In the genomic region with DNA sequence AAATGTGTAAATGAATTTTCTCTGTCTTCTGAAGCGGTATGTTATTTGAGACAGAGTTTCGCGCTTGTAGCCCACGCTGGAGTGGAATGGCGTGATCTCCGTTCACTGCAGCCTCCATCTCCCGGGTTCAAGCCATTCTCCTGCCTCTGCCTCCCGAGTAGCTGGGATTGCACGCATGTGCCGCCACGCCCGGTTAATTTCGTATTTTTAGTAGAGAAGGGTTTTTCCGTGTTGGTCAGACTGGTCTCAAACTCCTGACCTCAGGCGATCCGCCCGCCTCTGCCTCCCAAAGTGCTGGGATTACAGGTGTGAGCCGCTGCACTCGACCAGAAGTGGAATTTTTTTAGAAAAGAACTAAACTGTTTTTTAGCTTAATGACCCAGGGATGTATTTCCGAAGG, we compare ENCODE assay signal across 19 cellular contexts. TPM values are rescaled to one million over a fixed set of nuclear protein-coding genes. Genes with fewer than 3 reads are reported as not detected.
DNase-seq lines count a peak whose midpoint lies in the region; ATAC-seq and TF ChIP-seq lines count a peak whose summit lies in the region.
"Had no signal": no experiment of that assay in that cellular context is flagged by ENCODE, and none has a peak within 500 bp of the region (broad histone marks: within the 10 kb centered on the region; RNA-seq: fewer than 3 reads in every experiment).

No MANE protein-coding gene starts in this region.

- no peak overlapping the region for H2AK5ac ChIP-seq in trophoblast cell (ENCODE audit: low read length)

- no peak overlapping the region for H3K4ac ChIP-seq in trophoblast cell (ENCODE audit: low read depth, low read length)

- no peak overlapping the region for H2BK5ac ChIP-seq in trophoblast cell (ENCODE audit: low read depth, low read length, poor library complexity)

- H3K9me3 Mint-ChIP-seq in WTC11, result no peaks in the 10 kb centered on the region
- H3K9me3 Mint-ChIP-seq in activated naive CD8-positive, alpha-beta T cell treated with anti-CD3 and anti-CD28 coated beads, Interleukin-2, amount 50 U/mL, for 24 hours, result peaks cover 38% of the 10 kb centered on the region

- CTCF ChIA-PET in WTC11 (lab: Charles Lee), result no interaction called here

- H3K4me3 Mint-ChIP-seq in WTC11, result no peak overlapping the region
- no peak overlapping the region for H3K4me3 Mint-ChIP-seq in activated naive CD8-positive, alpha-beta T cell treated with anti-CD3 and anti-CD28 coated beads, Interleukin-2, amount 50 U/mL, for 24 hours
- H3K4me3 Mint-ChIP-seq: B cell; CD4-positive, alpha-beta T cell; CD8-positive, alpha-beta T cell had no signal

- no peak overlapping the region for H3K9ac ChIP-seq in trophoblast cell (ENCODE audit: low read length)
- H3K9ac ChIP-seq: BLaER1 treated with 17β-estradiol and CSF1 and Interleukin-3, amounts not matched to agents 10 nM and 100 nM had no signal

- no peaks in the 10 kb centered on the region for H3K9me3 ChIP-seq in trophoblast cell (ENCODE audit: insufficient read depth, low read depth, low read length)

- H3K79me1 ChIP-seq in trophoblast cell (ENCODE audit: low read length), result peaks cover 11% of the 10 kb centered on the region

- H3K18ac ChIP-seq in trophoblast cell (ENCODE audit: low read length), result no peak overlapping the region

- H4K12ac ChIP-seq in trophoblast cell (ENCODE audit: low read depth, low read length), result no peak overlapping the region

- H2BK120ac ChIP-seq in trophoblast cell (ENCODE audit: insufficient read depth, low read length, poor library complexity), result no peak overlapping the region

- peaks cover 63% of the 10 kb centered on the region for H3K4me1 Mint-ChIP-seq in WTC11
- H3K4me1 Mint-ChIP-seq in activated naive CD8-positive, alpha-beta T cell treated with anti-CD3 and anti-CD28 coated beads, Interleukin-2, amount 50 U/mL, for 24 hours, result peaks cover 16% of the 10 kb centered on the region

- DNase-seq in WTC11 (ENCODE audit: low spot score), result no peak
- DNase-seq in mesenteric fat pad (ENCODE audit: low spot score), result peak; percentile 82
- DNase-seq in trophoblast cell, result peak; percentile 68 to 72
- DNase-seq in activated naive CD8-positive, alpha-beta T cell treated with anti-CD3 and anti-CD28 coated beads, Interleukin-2, amount 50 U/mL, for 24 hours, result no peak
- DNase-seq in DMS79 treated with DMSO at 0.1 percent for 48 hours (lab: John Stamatoyannopoulos, UW), result no peak
- DNase-seq: AML-193; Caco-2; Calu3; CD4-positive, alpha-beta T cell; CD8-positive, alpha-beta T cell; DND-41; EL; GDM1 had no signal

- H3K23ac ChIP-seq in trophoblast cell (ENCODE audit: low read length), result no peak overlapping the region

- H3K27ac ChIP-seq in trophoblast cell (ENCODE audit: low read depth, low read length), result peak overlapping the region; percentile 22
- H3K27ac ChIP-seq: 22Rv1; A549; BLaER1 treated with 17β-estradiol and CSF1 and Interleukin-3, amounts not matched to agents 10 nM and 100 nM; C4-2B had no signal

- POLR2A ChIA-PET in WTC11 (lab: Charles Lee), result no interaction called here

- H3K4me3 ChIP-seq in trophoblast cell (ENCODE audit: low read depth, low read length), result no peak overlapping the region
- H3K4me3 ChIP-seq: A549; BLaER1 treated with 17β-estradiol and CSF1 and Interleukin-3, amounts not matched to agents 10 nM and 100 nM; GM12878 had no signal

- no peak overlapping the region for H2BK12ac ChIP-seq in trophoblast cell (ENCODE audit: low read length)

- H3K79me2 ChIP-seq in trophoblast cell (ENCODE audit: control insufficient read depth, insufficient read depth, low read length, poor library complexity), result peaks cover 5% of the 10 kb centered on the region

- H3K27me3 Mint-ChIP-seq in WTC11 (ENCODE audit: low read depth), result no peaks in the 10 kb centered on the region
- no peaks in the 10 kb centered on the region for H3K27me3 Mint-ChIP-seq in activated naive CD8-positive, alpha-beta T cell treated with anti-CD3 and anti-CD28 coated beads, Interleukin-2, amount 50 U/mL, for 24 hours
- H3K27me3 Mint-ChIP-seq: CD4-positive, alpha-beta T cell had no signal

- peaks cover 3 to 8% of the 10 kb centered on the region in 2 experiments for H3K4me1 ChIP-seq in trophoblast cell (ENCODE audit: control insufficient read depth in 1 of 2, insufficient read depth in 2 of 2, low read length in 2 of 2)
- H3K4me1 ChIP-seq: A549, Caco-2 had no signal

- H3K36me3 Mint-ChIP-seq in WTC11, result no peaks in the 10 kb centered on the region
- H3K36me3 Mint-ChIP-seq in activated naive CD8-positive, alpha-beta T cell treated with anti-CD3 and anti-CD28 coated beads, Interleukin-2, amount 50 U/mL, for 24 hours (ENCODE audit: low read depth), result peaks cover 13% of the 10 kb centered on the region

- H2AFZ ChIP-seq in trophoblast cell (ENCODE audit: insufficient read depth, low read length, poor library complexity), result no peak overlapping the region

- H3K27me3 ChIP-seq in trophoblast cell (ENCODE audit: insufficient read depth, low read length), result no peaks in the 10 kb centered on the region
- H3K27me3 ChIP-seq: BLaER1 treated with 17β-estradiol and CSF1 and Interleukin-3, amounts not matched to agents 10 nM and 100 nM had no signal

- H3K4me2 ChIP-seq in trophoblast cell (ENCODE audit: low read length), result no peak overlapping the region
- H3K4me2 ChIP-seq: A549; BLaER1 treated with 17β-estradiol and CSF1 and Interleukin-3, amounts not matched to agents 10 nM and 100 nM had no signal

- no CpG with 5 or more reads among the region's 20 CpGs for WGBS in trophoblast cell (ENCODE audit: extremely low coverage, insufficient coverage, insufficient read length)

- peak overlapping the region; percentile 8; the same call in 1 of the 2 replicates for H3K27ac Mint-ChIP-seq in WTC11
- no peak overlapping the region for H3K27ac Mint-ChIP-seq in activated naive CD8-positive, alpha-beta T cell treated with anti-CD3 and anti-CD28 coated beads, Interleukin-2, amount 50 U/mL, for 24 hours
- H3K27ac Mint-ChIP-seq: B cell; CD4-positive, alpha-beta T cell; CD8-positive, alpha-beta T cell had no signal

- no peak for ATAC-seq in WTC11
- ATAC-seq in activated naive CD8-positive, alpha-beta T cell treated with anti-CD3 and anti-CD28 coated beads, Interleukin-2, amount 50 U/mL, for 24 hours, result no peak
- ATAC-seq: A549; CD8-positive, alpha-beta T cell; GM12878 had no signal

- no peak overlapping the region for H3K14ac ChIP-seq in trophoblast cell (ENCODE audit: low read length)

- H4K91ac ChIP-seq in trophoblast cell (ENCODE audit: low read depth, low read length), result peak overlapping the region; percentile 22

- no peak overlapping the region for H4K8ac ChIP-seq in trophoblast cell (ENCODE audit: low read depth, low read length)

- no peak for TF ChIP-seq CTCF in WTC11 (IDR thresholded peaks at IDR 0.05)

- no peaks in the 10 kb centered on the region for H3K36me3 ChIP-seq in trophoblast cell (ENCODE audit: control insufficient read depth in 1 of 2, insufficient read depth in 2 of 2, low read length in 2 of 2)

TF ChIP-seq in WTC11, 78 proteins besides CTCF, POLR2A, EP300 and RAD21 (continues in another document):
- TF ChIP-seq ATF1 (CRISPR knock-in tag; IDR thresholded peaks at IDR 0.05) (no peak), CREM (CRISPR knock-in tag; IDR thresholded peaks at IDR 0.05) (no peak), ZNF416 (CRISPR knock-in tag; IDR thresholded peaks at IDR 0.05) (no peak), NFATC4 (CRISPR knock-in tag; IDR thresholded peaks at IDR 0.05) (no peak), PRRX2 (CRISPR knock-in tag; IDR thresholded peaks at IDR 0.05) (no peak)
- TF ChIP-seq, protein P1, sequence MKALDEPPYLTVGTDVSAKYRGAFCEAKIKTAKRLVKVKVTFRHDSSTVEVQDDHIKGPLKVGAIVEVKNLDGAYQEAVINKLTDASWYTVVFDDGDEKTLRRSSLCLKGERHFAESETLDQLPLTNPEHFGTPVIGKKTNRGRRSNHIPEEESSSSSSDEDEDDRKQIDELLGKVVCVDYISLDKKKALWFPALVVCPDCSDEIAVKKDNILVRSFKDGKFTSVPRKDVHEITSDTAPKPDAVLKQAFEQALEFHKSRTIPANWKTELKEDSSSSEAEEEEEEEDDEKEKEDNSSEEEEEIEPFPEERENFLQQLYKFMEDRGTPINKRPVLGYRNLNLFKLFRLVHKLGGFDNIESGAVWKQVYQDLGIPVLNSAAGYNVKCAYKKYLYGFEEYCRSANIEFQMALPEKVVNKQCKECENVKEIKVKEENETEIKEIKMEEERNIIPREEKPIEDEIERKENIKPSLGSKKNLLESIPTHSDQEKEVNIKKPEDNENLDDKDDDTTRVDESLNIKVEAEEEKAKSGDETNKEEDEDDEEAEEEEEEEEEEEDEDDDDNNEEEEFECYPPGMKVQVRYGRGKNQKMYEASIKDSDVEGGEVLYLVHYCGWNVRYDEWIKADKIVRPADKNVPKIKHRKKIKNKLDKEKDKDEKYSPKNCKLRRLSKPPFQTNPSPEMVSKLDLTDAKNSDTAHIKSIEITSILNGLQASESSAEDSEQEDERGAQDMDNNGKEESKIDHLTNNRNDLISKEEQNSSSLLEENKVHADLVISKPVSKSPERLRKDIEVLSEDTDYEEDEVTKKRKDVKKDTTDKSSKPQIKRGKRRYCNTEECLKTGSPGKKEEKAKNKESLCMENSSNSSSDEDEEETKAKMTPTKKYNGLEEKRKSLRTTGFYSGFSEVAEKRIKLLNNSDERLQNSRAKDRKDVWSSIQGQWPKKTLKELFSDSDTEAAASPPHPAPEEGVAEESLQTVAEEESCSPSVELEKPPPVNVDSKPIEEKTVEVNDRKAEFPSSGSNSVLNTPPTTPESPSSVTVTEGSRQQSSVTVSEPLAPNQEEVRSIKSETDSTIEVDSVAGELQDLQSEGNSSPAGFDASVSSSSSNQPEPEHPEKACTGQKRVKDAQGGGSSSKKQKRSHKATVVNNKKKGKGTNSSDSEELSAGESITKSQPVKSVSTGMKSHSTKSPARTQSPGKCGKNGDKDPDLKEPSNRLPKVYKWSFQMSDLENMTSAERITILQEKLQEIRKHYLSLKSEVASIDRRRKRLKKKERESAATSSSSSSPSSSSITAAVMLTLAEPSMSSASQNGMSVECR (CRISPR knock-in tag; IDR thresholded peaks at IDR 0.05; ENCODE audit: borderline replicate concordance), result no peak
- TF ChIP-seq, protein P2, sequence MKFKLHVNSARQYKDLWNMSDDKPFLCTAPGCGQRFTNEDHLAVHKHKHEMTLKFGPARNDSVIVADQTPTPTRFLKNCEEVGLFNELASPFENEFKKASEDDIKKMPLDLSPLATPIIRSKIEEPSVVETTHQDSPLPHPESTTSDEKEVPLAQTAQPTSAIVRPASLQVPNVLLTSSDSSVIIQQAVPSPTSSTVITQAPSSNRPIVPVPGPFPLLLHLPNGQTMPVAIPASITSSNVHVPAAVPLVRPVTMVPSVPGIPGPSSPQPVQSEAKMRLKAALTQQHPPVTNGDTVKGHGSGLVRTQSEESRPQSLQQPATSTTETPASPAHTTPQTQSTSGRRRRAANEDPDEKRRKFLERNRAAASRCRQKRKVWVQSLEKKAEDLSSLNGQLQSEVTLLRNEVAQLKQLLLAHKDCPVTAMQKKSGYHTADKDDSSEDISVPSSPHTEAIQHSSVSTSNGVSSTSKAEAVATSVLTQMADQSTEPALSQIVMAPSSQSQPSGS (CRISPR knock-in tag; IDR thresholded peaks at IDR 0.05; ENCODE audit: borderline replicate concordance, low read depth), result no peak

RNA-seq across cellular contexts. Expression of a gene that starts 3.4 kb away (rescaled TPM):
- total RNA-seq in WTC11 (2021) (47.1 to 59.2 TPM (median 49.2 TPM) in 3 replicates), mesenteric fat pad (15.5 TPM)
- polyA plus RNA-seq in trophoblast cell (2013), result 7.6 and 9.1 TPM in 2 replicates
- total RNA-seq: Calu3 had no signal

RNA-seq across cellular contexts. Expression of a gene that starts 46.0 kb away (rescaled TPM):
- total RNA-seq in WTC11 (2021) (34.6 to 40.3 TPM (median 35.0 TPM) in 3 replicates), mesenteric fat pad (11.2 TPM)
- polyA plus RNA-seq in trophoblast cell (2013), result 13.8 and 14.2 TPM in 2 replicates
- total RNA-seq: Calu3 had no signal

Comparison
In these comparisons a context has a peak if more than half of its experiments do, and no peak if none do; other contexts are left out.
1. DNase-seq: peak in mesenteric fat pad (single experiment) and trophoblast cell (2 of 2); none in WTC11 (single experiment), activated naive CD8-positive, alpha-beta T cell treated with anti-CD3 and anti-CD28 coated beads, Interleukin-2, amount 50 U/mL, for 24 hours (single experiment) and DMS79 treated with DMSO at 0.1 percent for 48 hours (single experiment).